8 cellular contexts compared by ENCODE assay signal in the genomic region with DNA sequence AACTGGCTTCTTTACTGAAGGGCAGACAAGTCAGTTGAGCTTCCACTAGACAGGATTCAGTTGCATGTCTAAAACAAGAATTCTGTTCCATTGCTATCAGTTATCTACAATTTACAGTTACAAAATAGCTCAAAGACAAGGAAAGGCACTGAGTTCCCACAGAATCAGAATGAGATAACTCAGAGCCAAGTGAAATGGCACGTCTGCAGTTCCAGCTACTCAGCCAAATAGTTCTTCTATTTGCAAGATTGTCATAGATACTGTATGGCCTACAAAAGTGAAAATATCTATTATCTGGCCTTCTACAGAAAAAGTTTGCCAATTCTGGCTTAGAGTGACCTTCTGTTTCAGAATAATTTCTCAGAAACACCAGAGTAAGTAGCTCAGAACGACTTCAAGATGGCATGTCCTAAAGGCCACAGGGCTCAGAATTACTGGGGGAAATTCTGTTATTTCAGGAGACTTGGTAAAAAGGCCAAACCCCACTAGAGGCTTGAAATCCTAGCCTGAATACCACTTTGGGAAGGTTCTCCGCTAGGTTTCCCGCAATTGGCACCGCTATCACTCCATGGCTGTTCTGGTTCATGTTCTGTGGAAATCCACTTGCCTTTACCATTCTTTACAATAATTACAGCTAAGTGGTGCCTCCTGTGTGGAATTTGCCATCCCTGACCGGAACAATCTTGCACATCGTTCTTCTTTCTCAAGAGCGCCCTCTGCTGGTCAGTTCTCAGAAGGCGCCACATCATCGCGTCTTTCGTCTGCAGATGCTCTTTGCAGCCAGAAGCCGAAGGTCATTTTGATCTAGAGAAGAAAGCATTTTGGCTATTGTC. TPM values are rescaled to one million over a fixed set of nuclear protein-coding genes. Genes with fewer than 3 reads are reported as not detected.
DNase-seq lines count a peak whose midpoint lies in the region; ATAC-seq and TF ChIP-seq lines count a peak whose summit lies in the region.

No MANE protein-coding gene starts in this region.

- no peaks in the 10 kb centered on the region for H3K4me1 ChIP-seq in lung (ENCODE audit: control insufficient read depth in 2 of 2, insufficient read depth in 2 of 2, low read length in 2 of 2)

- H3K27ac ChIP-seq in dorsolateral prefrontal cortex (no peak overlapping the region), lung (ENCODE audit: low read depth in 1 of 2, low read length in 1 of 2) (peak overlapping the region in 1 of 2 donors; percentile 59)

- TF ChIP-seq CTCF in GM12865 (IDR thresholded peaks at IDR 0.05; ENCODE audit: insufficient read depth, low read depth, low read length, missing control alignments), result peak; percentile 79
- peak; percentile 79 to 98 (median 95) for TF ChIP-seq CTCF in dorsolateral prefrontal cortex (IDR thresholded peaks at IDR 0.05 in 54 of 56, conservative IDR thresholded peaks at IDR 0.05 in 2 of 56; ENCODE audit: low read depth in 1 of 56, partially characterized antibody in 56 of 56)
- peak; percentile 86 for TF ChIP-seq CTCF in lung (IDR thresholded peaks at IDR 0.05; ENCODE audit: control extremely low read depth, extremely low read depth)

- no peaks in the 10 kb centered on the region for H3K9me3 ChIP-seq in lung (ENCODE audit: control insufficient read depth in 2 of 2, insufficient read depth in 1 of 2, low read length in 1 of 2)

- peak; percentile 41 for ATAC-seq in HG03460 (IDR thresholded peaks at IDR 0.05; ENCODE audit: unreplicated experiment)
- peak; percentile 74 for ATAC-seq in lung (ENCODE audit: insufficient read depth, low FRiP score)
- ATAC-seq in GM19023 (IDR thresholded peaks at IDR 0.05; ENCODE audit: unreplicated experiment), result no peak

- H3K36me3 ChIP-seq in lung (ENCODE audit: control insufficient read depth in 2 of 2, insufficient read depth in 2 of 2, low read length in 2 of 2), result no peaks in the 10 kb centered on the region

- H3K27me3 ChIP-seq in dorsolateral prefrontal cortex (no peaks in the 10 kb centered on the region), lung (ENCODE audit: control insufficient read depth, insufficient read depth) (no peaks in the 10 kb centered on the region)

- 24 to 28% methylated on average over 13 of the region's 13 CpGs for WGBS in lung, 2 donors

- H3K4me3 ChIP-seq in GM12865 (ENCODE audit: low read depth, low read length) (no peak overlapping the region), dorsolateral prefrontal cortex (peak overlapping the region in 14 of 59 donors; percentile 3 to 43 (median 20)), lung (no peak overlapping the region)

- DNase-seq in GM12865 (ENCODE audit: low read depth) (peak; percentile 88), NCI-H69 (lab: John Stamatoyannopoulos, UW) (peak; percentile 90), dorsolateral prefrontal cortex (peak; percentile 77 to 90 (median 84)), lung (ENCODE audit: low spot score) (peak; percentile 79)
- peak; percentile 80 to 86 for DNase-seq in activated CD4-positive, alpha-beta T cell treated with anti-CD3 and anti-CD28 coated beads, Interleukin-2, amount 50 U/mL, for 4 hours
- DNase-seq in stimulated activated CD8-positive, alpha-beta memory T cell treated with anti-CD3 and anti-CD28 coated beads, Interleukin-15, amount 100 ng/mL, for 1 hour (ENCODE audit: low read depth), result peak; percentile 79

- intact Hi-C loops in dorsolateral prefrontal cortex (cut with DNase I), result loop anchor here in 1 of 2 donors (5.0 to 10.0 kb wide), 2 partner anchors 201 to 694 kb away; no protein-coding TSS in a partner anchor

RNA-seq across cellular contexts. Expression of gene RTRAF, which starts 10.6 kb away (rescaled TPM):
- 10 to 100 TPM; 37.8 to 99.0 (median 69.0) TPM for total RNA-seq in dorsolateral prefrontal cortex
- total RNA-seq in lung, result 100 to 1,000 TPM; 112 to 156 TPM
- polyA plus RNA-seq in lung, result 100 to 1,000 TPM in 1 of 2 donors, 10 to 100 TPM in 1; 84.1 to 167 TPM
